9 cellular contexts compared by ENCODE assay signal in genomic region chr6:27312950-27313271, GRCh38. TPM values are rescaled to one million over a fixed set of nuclear protein-coding genes. Genes with fewer than 3 reads are reported as not detected.
DNase-seq lines count a peak whose midpoint lies in the region; ATAC-seq and TF ChIP-seq lines count a peak whose summit lies in the region.
"Had no signal": no experiment of that assay in that cellular context is flagged by ENCODE, and none has a peak within 500 bp of the region (broad histone marks: within the 10 kb centered on the region; RNA-seq: fewer than 3 reads in every experiment).

No MANE protein-coding gene starts in this region.

- no peaks in the 10 kb centered on the region for H3K36me3 Mint-ChIP-seq in activated CD8-positive, alpha-beta T cell treated with anti-CD3 and anti-CD28 coated beads for 36 hours (ENCODE audit: low read depth)

- peaks cover 5% of the 10 kb centered on the region for H3K4me1 Mint-ChIP-seq in activated CD8-positive, alpha-beta T cell treated with anti-CD3 and anti-CD28 coated beads for 36 hours (ENCODE audit: low read depth)

- H3K27me3 ChIP-seq in left lung = peaks cover 42 to 89% of the 10 kb centered on the region in 2 donors
- peaks cover 11% of the 10 kb centered on the region for H3K27me3 ChIP-seq in thyroid gland
- peaks cover 46 to 49% (median 47%) of the 10 kb centered on the region in 3 donors for H3K27me3 ChIP-seq in gastrocnemius medialis

- CTCF ChIA-PET in AG04449 (lab: Yijun Ruan, JAX) = interaction anchor here (0.7 to 2.2 kb wide), 6 partner anchors 9 to 206 kb away, joined by 3 to 8 read pairs (median 4); no protein-coding TSS in a partner anchor
- CTCF ChIA-PET in activated CD8-positive, alpha-beta T cell treated with anti-CD3 and anti-CD28 coated beads for 36 hours (lab: Charles Lee) = interaction anchor here (0.6 to 1.5 kb wide), 26 partner anchors 9 to 483 kb away, joined by 3 to 7 read pairs (median 4); no protein-coding TSS in a partner anchor

- POLR2A ChIA-PET in AG04449 (lab: Yijun Ruan, JAX) = no interaction called here
- POLR2A ChIA-PET in activated CD8-positive, alpha-beta T cell treated with anti-CD3 and anti-CD28 coated beads for 36 hours (lab: Charles Lee) = interaction anchor here (0.5 to 1.5 kb wide), 3 partner anchors 86 to 185 kb away, joined by 3 read pairs; no protein-coding TSS in a partner anchor

- in situ Hi-C loops in gastrocnemius medialis (cut with MboI; ENCODE audit: low sequenced_read_pairs in 4 of 4) = no loop called here

- no peak overlapping the region for H3K27ac ChIP-seq in left lung
- H3K27ac ChIP-seq in thyroid gland = no peak overlapping the region
- no peak overlapping the region for H3K27ac ChIP-seq in gastrocnemius medialis

- peak overlapping the region; percentile 75 for H3K4me3 Mint-ChIP-seq in activated CD8-positive, alpha-beta T cell treated with anti-CD3 and anti-CD28 coated beads for 36 hours

- H3K27me3 Mint-ChIP-seq in activated CD8-positive, alpha-beta T cell treated with anti-CD3 and anti-CD28 coated beads for 36 hours = peaks cover 57% of the 10 kb centered on the region

- no peaks in the 10 kb centered on the region for H3K9me3 Mint-ChIP-seq in activated CD8-positive, alpha-beta T cell treated with anti-CD3 and anti-CD28 coated beads for 36 hours

- no peaks in the 10 kb centered on the region for H3K36me3 ChIP-seq in left lung
- no peaks in the 10 kb centered on the region for H3K36me3 ChIP-seq in thyroid gland
- no peaks in the 10 kb centered on the region for H3K36me3 ChIP-seq in gastrocnemius medialis

- H3K9me3 ChIP-seq in left lung (no peaks in the 10 kb centered on the region), thyroid gland (no peaks in the 10 kb centered on the region), gastrocnemius medialis (no peaks in the 10 kb centered on the region)

- intact Hi-C loops in activated CD8-positive, alpha-beta T cell treated with anti-CD3 and anti-CD28 coated beads for 36 hours (cut with micrococcal nuclease) = loop anchor here (5.0 to 10.0 kb wide), 2 partner anchors 126 to 292 kb away; no protein-coding TSS in a partner anchor
- intact Hi-C loops in left lung (cut with DNase I) (no loop called here), thyroid gland (cut with DNase I) (no loop called here), gastrocnemius medialis (cut with DNase I; ENCODE audit: low total_unique reads) (no loop called here)

- TF ChIP-seq CTCF in AG04449 (IDR thresholded peaks at IDR 0.05; ENCODE audit: insufficient read depth, low read length, missing control alignments) (no peak), left lung (IDR thresholded peaks at IDR 0.05) (no peak), thyroid gland (IDR thresholded peaks at IDR 0.05) (peak in 1 of 6 experiments; percentile 6), gastrocnemius medialis (IDR thresholded peaks at IDR 0.05 in 4 of 5, conservative IDR thresholded peaks at IDR 0.05 in 1 of 5) (peak in 1 of 5 experiments; percentile 4)
- TF ChIP-seq CTCF in activated CD8-positive, alpha-beta T cell treated with anti-CD3 and anti-CD28 coated beads for 36 hours (IDR thresholded peaks at IDR 0.05) = peak; percentile 8

- H3K27ac Mint-ChIP-seq in activated CD8-positive, alpha-beta T cell treated with anti-CD3 and anti-CD28 coated beads for 36 hours = no peak overlapping the region

- TF ChIP-seq POLR2A in thyroid gland (IDR thresholded peaks at IDR 0.05) (no peak), gastrocnemius medialis (IDR thresholded peaks at IDR 0.05) (no peak)

- peak overlapping the region; percentile 59 for H3K4me3 ChIP-seq in AG04449 (ENCODE audit: low read depth, low read length)
- peak overlapping the region; percentile 37 to 46 for H3K4me3 ChIP-seq in left lung
- H3K4me3 ChIP-seq in thyroid gland (replicated peaks in 1 of 3) = no peak overlapping the region
- H3K4me3 ChIP-seq in gastrocnemius medialis = peak overlapping the region in 2 of 4 donors; percentile 37 to 38

- H3K4me1 ChIP-seq in left lung (peaks cover 0 to 11% of the 10 kb centered on the region in 2 donors), thyroid gland (peaks cover 7 to 12% of the 10 kb centered on the region in 2 donors), gastrocnemius medialis (peaks cover 0 to 6% of the 10 kb centered on the region in 2 donors)

- DNase-seq in AG04449 (ENCODE audit: low read depth, low spot score) = no peak
- DNase-seq in activated CD8-positive, alpha-beta T cell treated with anti-CD3 and anti-CD28 coated beads for 36 hours = no peak
- no peak for DNase-seq in left lung
- DNase-seq in thyroid gland = no peak
- DNase-seq in AG08395 (ENCODE audit: low spot score) = no peak
- no peak for DNase-seq in gastrocnemius medialis
- no peak for DNase-seq in NCI-H2029 (lab: John Stamatoyannopoulos, UW)

- peak; percentile 22 for ATAC-seq in GM21786 (IDR thresholded peaks at IDR 0.05; ENCODE audit: unreplicated experiment)
- ATAC-seq in activated CD8-positive, alpha-beta T cell treated with anti-CD3 and anti-CD28 coated beads for 36 hours = peak; percentile 30
- no peak for ATAC-seq in left lung
- ATAC-seq in gastrocnemius medialis = no peak

- 24% methylated on average over 8 of the region's 8 CpGs for WGBS in thyroid gland, 2 donors

RNA-seq across cellular contexts. Expression of gene POM121L2, which starts 0.8 kb away (rescaled TPM):
- not detected for total RNA-seq in activated CD8-positive, alpha-beta T cell treated with anti-CD3 and anti-CD28 coated beads for 36 hours
- total RNA-seq in left lung (not detected), thyroid gland (not detected), gastrocnemius medialis (not detected)
- total RNA-seq: lung had no signal

Comparison
In these comparisons a context has a peak if more than half of its experiments do, and no peak if none do; other contexts are left out.
1. H3K4me3 ChIP-seq: peak in AG04449 (single experiment) and left lung (2 of 2); none in thyroid gland (0 of 3).
2. ATAC-seq: peak in GM21786 (single experiment) and activated CD8-positive, alpha-beta T cell treated with anti-CD3 and anti-CD28 coated beads for 36 hours (single experiment); none in left lung (single experiment) and gastrocnemius medialis (0 of 2).